8 cellular contexts compared by ENCODE assay signal in the genomic region with DNA sequence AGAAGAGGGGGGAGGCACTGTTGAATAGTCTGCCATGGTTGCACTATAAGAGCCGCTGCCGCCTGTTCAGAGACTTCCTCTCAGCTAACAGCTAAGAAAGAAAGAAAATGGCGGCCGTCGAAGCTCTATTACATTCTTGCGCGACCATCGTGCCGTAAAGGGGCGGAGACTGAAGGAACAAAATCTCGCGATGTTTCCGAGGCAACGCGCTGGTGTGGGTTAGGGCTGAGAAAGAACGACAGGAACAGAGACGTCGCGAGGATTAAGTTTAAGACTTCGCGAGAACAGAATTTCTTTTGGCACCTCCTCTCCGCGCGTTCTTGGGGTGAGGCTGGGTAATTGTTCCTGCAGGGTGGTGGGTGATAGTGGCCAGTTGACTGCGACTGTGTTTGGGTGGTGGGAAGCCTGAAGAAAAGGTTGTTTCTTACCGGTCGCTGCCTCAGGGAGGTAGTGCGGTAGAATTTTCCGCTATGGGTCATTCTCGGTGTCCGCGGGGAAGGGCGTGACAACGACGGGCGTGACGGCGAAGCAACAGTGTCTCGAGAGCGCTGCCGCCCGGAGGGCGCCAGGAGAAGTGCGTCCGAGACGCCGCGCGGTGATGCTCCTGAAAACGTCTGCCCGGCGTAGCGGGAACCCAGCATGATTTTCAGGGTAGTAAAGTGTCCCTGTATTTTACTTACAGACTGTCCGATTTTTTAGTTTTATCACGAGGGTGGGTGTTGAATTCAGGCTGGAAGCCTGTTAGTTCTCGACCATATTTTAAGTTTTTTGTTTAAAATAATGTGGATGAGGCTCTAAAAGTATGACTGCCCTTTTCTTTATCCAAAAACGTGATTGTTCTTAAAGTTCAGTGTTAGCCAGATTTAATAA. TPM values are rescaled to one million over a fixed set of nuclear protein-coding genes. Genes with fewer than 3 reads are reported as not detected.
DNase-seq lines count a peak whose midpoint lies in the region; ATAC-seq, FAIRE-seq and TF ChIP-seq lines count a peak whose summit lies in the region.

A gene with protein sequence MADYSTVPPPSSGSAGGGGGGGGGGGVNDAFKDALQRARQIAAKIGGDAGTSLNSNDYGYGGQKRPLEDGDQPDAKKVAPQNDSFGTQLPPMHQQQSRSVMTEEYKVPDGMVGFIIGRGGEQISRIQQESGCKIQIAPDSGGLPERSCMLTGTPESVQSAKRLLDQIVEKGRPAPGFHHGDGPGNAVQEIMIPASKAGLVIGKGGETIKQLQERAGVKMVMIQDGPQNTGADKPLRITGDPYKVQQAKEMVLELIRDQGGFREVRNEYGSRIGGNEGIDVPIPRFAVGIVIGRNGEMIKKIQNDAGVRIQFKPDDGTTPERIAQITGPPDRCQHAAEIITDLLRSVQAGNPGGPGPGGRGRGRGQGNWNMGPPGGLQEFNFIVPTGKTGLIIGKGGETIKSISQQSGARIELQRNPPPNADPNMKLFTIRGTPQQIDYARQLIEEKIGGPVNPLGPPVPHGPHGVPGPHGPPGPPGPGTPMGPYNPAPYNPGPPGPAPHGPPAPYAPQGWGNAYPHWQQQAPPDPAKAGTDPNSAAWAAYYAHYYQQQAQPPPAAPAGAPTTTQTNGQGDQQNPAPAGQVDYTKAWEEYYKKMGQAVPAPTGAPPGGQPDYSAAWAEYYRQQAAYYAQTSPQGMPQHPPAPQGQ (minus strand): TSS at position 104 of the 870 bp plus-strand sequence. CDS start 68 bp downstream, at position 36.

- WGBS in pancreas, 2 donors: 0 to 1% methylated on average over 57 of the region's 57 CpGs
- WGBS in tibial nerve, 2 donors: 0% methylated on average over 57 of the region's 57 CpGs

- peak; percentile 76 for TF ChIP-seq POLR2A in GM10847 (IDR thresholded peaks at IDR 0.05; ENCODE audit: extremely low read depth, insufficient read length)
- peak; percentile 55 to 89 for TF ChIP-seq POLR2A in tibial nerve (IDR thresholded peaks at IDR 0.05)

- TF ChIP-seq CTCF in pancreas (IDR thresholded peaks at IDR 0.05): peak; percentile 38 to 66 (median 50)
- peak; percentile 64 to 91 (median 85) for TF ChIP-seq CTCF in tibial nerve (IDR thresholded peaks at IDR 0.05)

- H3K4me1 ChIP-seq in pancreas (peaks cover 7 to 33% (median 26%) of the 10 kb centered on the region in 3 donors), tibial nerve (peaks cover 0 to 61% (median 42%) of the 10 kb centered on the region in 4 donors)

- H3K36me3 ChIP-seq in pancreas (no peaks in the 10 kb centered on the region), tibial nerve (peaks cover 0 to 4% (median 0%) of the 10 kb centered on the region in 3 donors)

- no peak within 1 kb of the TSS for H3K27ac Mint-ChIP-seq in activated naive CD8-positive, alpha-beta T cell treated with anti-CD3 and anti-CD28 coated beads for 36 hours

- H3K4me3 Mint-ChIP-seq in activated naive CD8-positive, alpha-beta T cell treated with anti-CD3 and anti-CD28 coated beads for 36 hours: no peak within 1 kb of the TSS

- peak; percentile 43 to 97 for TF ChIP-seq EP300 in tibial nerve (IDR thresholded peaks at IDR 0.05)

- H3K27ac ChIP-seq in pancreas (peak within 1 kb of the TSS; percentile 93 to 99 (median 96)), tibial nerve (peak within 1 kb of the TSS; percentile 93 to 99 (median 98))

- no peaks in the 10 kb centered on the region for H3K27me3 ChIP-seq in pancreas
- no peaks in the 10 kb centered on the region for H3K27me3 ChIP-seq in tibial nerve

- H3K9me3 ChIP-seq in pancreas: no peaks in the 10 kb centered on the region
- H3K9me3 ChIP-seq in tibial nerve: no peaks in the 10 kb centered on the region

- peak; percentile 99 for DNase-seq in NCI-H1092 (lab: John Stamatoyannopoulos, UW)
- DNase-seq in activated naive CD8-positive, alpha-beta T cell treated with anti-CD3 and anti-CD28 coated beads for 36 hours: peak; percentile 92
- peak; percentile 95 for DNase-seq in Right ventricle myocardium inferior (ENCODE audit: missing footprints)
- DNase-seq in pancreas: peak; percentile 90 to 97 (median 94)
- DNase-seq in tibial nerve (ENCODE audit: low spot score in 2 of 2): peak; percentile 92 to 97

- peaks cover 37% of the 10 kb centered on the region for H3K36me3 Mint-ChIP-seq in activated naive CD8-positive, alpha-beta T cell treated with anti-CD3 and anti-CD28 coated beads for 36 hours

- no peak for FAIRE-seq in pancreas (lab: Jason Lieb, UNC)

- H3K9me3 Mint-ChIP-seq in activated naive CD8-positive, alpha-beta T cell treated with anti-CD3 and anti-CD28 coated beads for 36 hours: no peaks in the 10 kb centered on the region

- no peaks in the 10 kb centered on the region for H3K27me3 Mint-ChIP-seq in activated naive CD8-positive, alpha-beta T cell treated with anti-CD3 and anti-CD28 coated beads for 36 hours

- intact Hi-C loops in Right ventricle myocardium inferior (cut with DNase I): loop anchor here (1.0 to 2.0 kb wide), 3 partner anchors 26 to 135 kb away; no protein-coding TSS in a partner anchor
- intact Hi-C loops in pancreas (cut with DNase I): loop anchor here in 1 of 3 donors (5.0 kb wide), 1 partner anchor 133 kb away; no protein-coding TSS in a partner anchor

- ATAC-seq in HG02610 (IDR thresholded peaks at IDR 0.05; ENCODE audit: unreplicated experiment) (peak; percentile 79), SK-N-SH treated with all-trans-retinoic acid at 6 μM for 48 hours (peak; percentile 90), Right ventricle myocardium inferior (peak; percentile 92), pancreas (peak; percentile 82 to 92 (median 88))

- peak within 1 kb of the TSS; percentile 52 to 76 (median 62) for H3K4me3 ChIP-seq in pancreas
- H3K4me3 ChIP-seq in tibial nerve: peak within 1 kb of the TSS; percentile 64 to 86 (median 76)

- peaks cover 34% of the 10 kb centered on the region for H3K4me1 Mint-ChIP-seq in activated naive CD8-positive, alpha-beta T cell treated with anti-CD3 and anti-CD28 coated beads for 36 hours

TF ChIP-seq in SK-N-SH treated with all-trans-retinoic acid at 6 μM for 48 hours, 23 proteins besides CTCF, POLR2A, EP300 and RAD21:
- TF ChIP-seq, protein P1, sequence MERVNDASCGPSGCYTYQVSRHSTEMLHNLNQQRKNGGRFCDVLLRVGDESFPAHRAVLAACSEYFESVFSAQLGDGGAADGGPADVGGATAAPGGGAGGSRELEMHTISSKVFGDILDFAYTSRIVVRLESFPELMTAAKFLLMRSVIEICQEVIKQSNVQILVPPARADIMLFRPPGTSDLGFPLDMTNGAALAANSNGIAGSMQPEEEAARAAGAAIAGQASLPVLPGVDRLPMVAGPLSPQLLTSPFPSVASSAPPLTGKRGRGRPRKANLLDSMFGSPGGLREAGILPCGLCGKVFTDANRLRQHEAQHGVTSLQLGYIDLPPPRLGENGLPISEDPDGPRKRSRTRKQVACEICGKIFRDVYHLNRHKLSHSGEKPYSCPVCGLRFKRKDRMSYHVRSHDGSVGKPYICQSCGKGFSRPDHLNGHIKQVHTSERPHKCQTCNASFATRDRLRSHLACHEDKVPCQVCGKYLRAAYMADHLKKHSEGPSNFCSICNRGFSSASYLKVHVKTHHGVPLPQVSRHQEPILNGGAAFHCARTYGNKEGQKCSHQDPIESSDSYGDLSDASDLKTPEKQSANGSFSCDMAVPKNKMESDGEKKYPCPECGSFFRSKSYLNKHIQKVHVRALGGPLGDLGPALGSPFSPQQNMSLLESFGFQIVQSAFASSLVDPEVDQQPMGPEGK (CRISPR knock-in tag; IDR thresholded peaks at IDR 0.05; ENCODE audit: borderline replicate concordance): 0 out of 2 replicates have a peak, but pooled peaks have one; percentile 34
- no peak for TF ChIP-seq ESRRG (CRISPR knock-in tag; IDR thresholded peaks at IDR 0.05)
- TF ChIP-seq ZFP3 (CRISPR knock-in tag; IDR thresholded peaks at IDR 0.05): 0 out of 2 replicates have a peak, but pooled peaks have one; percentile 21

RNA-seq across cellular contexts. Expression of the gene that starts here (rescaled TPM):
- total RNA-seq in activated naive CD8-positive, alpha-beta T cell treated with anti-CD3 and anti-CD28 coated beads for 36 hours: 100 to 1,000 TPM; 242 to 255 TPM
- total RNA-seq in Right ventricle myocardium inferior: 48.9 TPM
- 10 to 100 TPM; 36.9 to 81.5 (median 51.6) TPM for total RNA-seq in pancreas
- 10 to 100 TPM; 21.7 to 46.6 TPM for polyA plus RNA-seq in pancreas
- total RNA-seq in tibial nerve: 100 to 1,000 TPM in 3 of 4 donors, 10 to 100 TPM in 1; 99.0 to 136 (median 121) TPM

Comparison
In these comparisons a context has a peak if more than half of its experiments do, and no peak if none do; other contexts are left out.
1. Peak in every context shown above with its lines: DNase-seq, ATAC-seq, H3K4me3 ChIP-seq and H3K27ac ChIP-seq.